9 cellular contexts compared by ENCODE assay signal in genomic region chr7:97871659-97872024, GRCh38. TPM values are rescaled to one million over a fixed set of nuclear protein-coding genes. Genes with fewer than 3 reads are reported as not detected.
DNase-seq lines count a peak whose midpoint lies in the region; ATAC-seq, FAIRE-seq and TF ChIP-seq lines count a peak whose summit lies in the region.
"Had no signal": no experiment of that assay in that cellular context is flagged by ENCODE, and none has a peak within 500 bp of the region (broad histone marks: within the 10 kb centered on the region; RNA-seq: fewer than 3 reads in every experiment).

No MANE protein-coding gene starts in this region.

- FAIRE-seq in H1 (lab: Jason Lieb, UNC): no peak
- FAIRE-seq: endometrium had no signal

- peaks cover 3 to 22% (median 12%) of the 10 kb centered on the region in 5 donors for H3K36me3 Mint-ChIP-seq in naive thymus-derived CD4-positive, alpha-beta T cell

- peak overlapping the region; percentile 99; the same call in 1 of the 2 replicates for H4K8ac ChIP-seq in H1 (ENCODE audit: extremely low read depth, insufficient read depth, low read length)

- no peak overlapping the region for H2BK20ac ChIP-seq in H1 (ENCODE audit: low read length)

- no peaks in the 10 kb centered on the region for H3K79me1 ChIP-seq in H1 (ENCODE audit: low read depth, low read length)

- no peaks in the 10 kb centered on the region; the same call in 1 of the 2 replicates for H3K23me2 ChIP-seq in H1 (ENCODE audit: low read depth, low read length)

- H2BK5ac ChIP-seq in H1 (ENCODE audit: low read depth, low read length): peak overlapping the region; percentile 99

- intact Hi-C loops in naive thymus-derived CD4-positive, alpha-beta T cell (cut with micrococcal nuclease): loop anchor here (1.0 to 10.0 kb wide), 8 partner anchors 57 to 1006 kb away; partner anchors contain the start of genes BRI3 (in 2 of the 2), SDHAF3 (in 2 of the 2), LMTK2 (in 1 of the 2) and TECPR1 (in 1 of the 2)

- peaks cover 0 to 3% of the 10 kb centered on the region in 2 experiments for H4K20me1 ChIP-seq in H1 (replicated peaks in 1 of 2; ENCODE audit: control insufficient read depth in 1 of 2, insufficient read depth in 2 of 2, low read length in 2 of 2)

- H4K5ac ChIP-seq in H1 (ENCODE audit: insufficient read length, low read depth, low read length): peak overlapping the region; percentile 1

- no peak overlapping the region for H3K4ac ChIP-seq in H1 (replicated peaks; ENCODE audit: insufficient read length, low read depth, low read length)

- H3K27me3 Mint-ChIP-seq in naive thymus-derived CD4-positive, alpha-beta T cell: no peaks in the 10 kb centered on the region

- no peak overlapping the region for H2BK15ac ChIP-seq in H1 (ENCODE audit: low read length)

- ATAC-seq in HG03045 (IDR thresholded peaks at IDR 0.05; ENCODE audit: unreplicated experiment): peak; percentile 20
- peak; percentile 8 for ATAC-seq in naive thymus-derived CD4-positive, alpha-beta T cell

- no peak overlapping the region for H2BK120ac ChIP-seq in H1 (replicated peaks; ENCODE audit: low read depth, low read length)

- H3K4me3 Mint-ChIP-seq in naive thymus-derived CD4-positive, alpha-beta T cell: peak overlapping the region; percentile 87 to 92 (median 91)

- H3K4me2 ChIP-seq in H1 (ENCODE audit: insufficient read depth in 1 of 2, low read depth in 2 of 2, low read length in 2 of 2): peak overlapping the region; percentile 67 to 75

- no peaks in the 10 kb centered on the region for H3K9me3 ChIP-seq in H1 (ENCODE audit: insufficient read depth in 2 of 2, low read depth in 1 of 2, low read length in 1 of 2)
- H3K9me3 ChIP-seq in naive thymus-derived CD4-positive, alpha-beta T cell (ENCODE audit: control insufficient read depth in 2 of 3, low read length in 3 of 3): no peaks in the 10 kb centered on the region

- peaks cover 0 to 22% of the 10 kb centered on the region in 2 experiments; a peak in 2 of 4 replicates for H3K79me2 ChIP-seq in H1 (ENCODE audit: control insufficient read depth in 1 of 2, insufficient read depth in 2 of 2, low read length in 2 of 2)

- H3K27ac Mint-ChIP-seq in naive thymus-derived CD4-positive, alpha-beta T cell: peak overlapping the region; percentile 66 to 93 (median 91)

- no peak overlapping the region for H3K23ac ChIP-seq in H1 (ENCODE audit: insufficient read length)

- H3K4me3 ChIP-seq in H1 (ENCODE audit: extremely low read depth in 1 of 4, insufficient read depth in 2 of 4, low read depth in 3 of 4, low read length in 4 of 4): peak overlapping the region; percentile 65 to 92 (median 78)
- peak overlapping the region; percentile 79 for H3K4me3 ChIP-seq in naive thymus-derived CD4-positive, alpha-beta T cell (ENCODE audit: low read length)

- peaks cover 0 to 5% (median 0%) of the 10 kb centered on the region in 4 experiments; a peak in 1 of 7 replicates for H3K27me3 ChIP-seq in H1 (replicated peaks in 1 of 4; ENCODE audit: control insufficient read depth in 3 of 4, extremely low read depth in 1 of 4, insufficient read depth in 3 of 4, low read length in 3 of 4)
- no peaks in the 10 kb centered on the region for H3K27me3 ChIP-seq in naive thymus-derived CD4-positive, alpha-beta T cell (ENCODE audit: control insufficient read depth in 2 of 2, insufficient read depth in 2 of 2, low read length in 2 of 2)

- POLR2A ChIA-PET in H1 (lab: Charles Lee; ENCODE audit: partially characterized antibody): interaction anchor here (0.6 to 2.0 kb wide), 16 partner anchors 13 to 745 kb away, joined by 3 to 11 read pairs (median 6); partner anchors contain the start of gene TAC1
- POLR2A ChIA-PET in naive thymus-derived CD4-positive, alpha-beta T cell (lab: Charles Lee): interaction anchor here (0.7 to 2.0 kb wide), 3 partner anchors 379 to 754 kb away, joined by 4 to 6 read pairs (median 5); partner anchors contain the start of gene SDHAF3

- peaks cover 0 to 7% (median 4%) of the 10 kb centered on the region in 4 experiments; a peak in 3 of 7 replicates for H3K4me1 ChIP-seq in H1 (replicated peaks in 1 of 4; ENCODE audit: control insufficient read depth in 3 of 4, insufficient read depth in 4 of 4, low read length in 3 of 4)
- H3K4me1 ChIP-seq in naive thymus-derived CD4-positive, alpha-beta T cell (ENCODE audit: control insufficient read depth in 2 of 2, insufficient read depth in 2 of 2, low read length in 2 of 2): peaks cover 0 to 15% of the 10 kb centered on the region in 2 donors

- no peak overlapping the region for H3K14ac ChIP-seq in H1 (ENCODE audit: insufficient read length)

- no peak overlapping the region; the same call in 1 of the 2 replicates for H2BK12ac ChIP-seq in H1 (ENCODE audit: low read depth, low read length)

- H3K27ac ChIP-seq in H1 (ENCODE audit: low read depth, low read length): peak overlapping the region; percentile 85; the same call in 1 of the 2 replicates
- H3K27ac ChIP-seq in naive thymus-derived CD4-positive, alpha-beta T cell (ENCODE audit: low read depth, low read length): peak overlapping the region; percentile 76

- no peak for TF ChIP-seq RAD21 in H1 (IDR thresholded peaks at IDR 0.05 in 1 of 2, conservative IDR thresholded peaks at IDR 0.05 in 1 of 2; ENCODE audit: low read depth in 2 of 2, low read length in 2 of 2)

- H3K36me3 ChIP-seq in H1 (ENCODE audit: control insufficient read depth in 2 of 4, insufficient read depth in 4 of 4, low read length in 3 of 4): peaks cover 0 to 23% (median 13%) of the 10 kb centered on the region in 4 experiments; a peak in 5 of 8 replicates
- H3K36me3 ChIP-seq in naive thymus-derived CD4-positive, alpha-beta T cell (ENCODE audit: control insufficient read depth in 2 of 3, insufficient read depth in 3 of 3, low read length in 3 of 3): peaks cover 0 to 9% (median 0%) of the 10 kb centered on the region in 3 experiments

- 1% methylated on average over 17 of the region's 21 CpGs; no CpG with 5 or more reads in 1 of the 2 experiments for WGBS in H1 (ENCODE audit: extremely low coverage in 1 of 2, insufficient coverage in 1 of 2, insufficient read length in 1 of 2, insufficient replicate concordance in 2 of 2, low coverage in 1 of 2, low lambda C conversion rate in 2 of 2, missing lambda C conversion rate in 1 of 2), 2 experiments

- no peak overlapping the region for H4K91ac ChIP-seq in H1 (replicated peaks; ENCODE audit: insufficient read length, low read length)

- H2AFZ ChIP-seq in H1 (ENCODE audit: low read length): no peak overlapping the region

- peak overlapping the region; percentile 17 for H3K56ac ChIP-seq in H1 (replicated peaks; ENCODE audit: insufficient read length, low read depth, low read length)

- H3K9me3 Mint-ChIP-seq in naive thymus-derived CD4-positive, alpha-beta T cell: peaks cover 0 to 2% (median 0%) of the 10 kb centered on the region in 11 donors

- peak; percentile 34 for DNase-seq in NCI-H1436 (lab: John Stamatoyannopoulos, UW)
- DNase-seq in NCI-H1436 treated with DMSO at 0.1 percent for 48 hours (lab: John Stamatoyannopoulos, UW): no peak
- DNase-seq in T-helper 1 cell: peak in 4 of 5 donors; percentile 6 to 16 (median 12)
- no peak for DNase-seq in H1 (ENCODE audit: low read depth in 1 of 2, low spot score in 2 of 2)
- DNase-seq in naive thymus-derived CD4-positive, alpha-beta T cell: peak in 3 of 9 donors; percentile 2 to 27 (median 9)
- DNase-seq in NCI-H128 (lab: John Stamatoyannopoulos, UW; ENCODE audit: unreplicated experiment): no peak
- no peak for DNase-seq in HK-2 (ENCODE audit: unreplicated experiment)

- no peak for TF ChIP-seq CTCF in H1 (IDR thresholded peaks at IDR 0.05; ENCODE audit: control extremely low read depth in 1 of 3, insufficient read depth in 1 of 3, low read depth in 1 of 3, low read length in 3 of 3)

- CTCF ChIA-PET in H1 (lab: Charles Lee; ENCODE audit: partially characterized antibody): interaction anchor here (1.0 kb wide), 1 partner anchor 142 kb away, joined by 4 read pairs; no protein-coding TSS in a partner anchor
- CTCF ChIA-PET in naive thymus-derived CD4-positive, alpha-beta T cell (lab: Charles Lee): interaction anchor here (0.6 kb wide), 1 partner anchor 539 kb away, joined by 3 read pairs; no protein-coding TSS in a partner anchor

- H2AK5ac ChIP-seq in H1 (ENCODE audit: low read depth, low read length): no peak overlapping the region

- H3K4me1 Mint-ChIP-seq in naive thymus-derived CD4-positive, alpha-beta T cell: peaks cover 9 to 26% (median 15%) of the 10 kb centered on the region in 7 donors

- H3K9ac ChIP-seq in H1 (replicated peaks in 1 of 4; ENCODE audit: extremely low read depth in 1 of 4, low read depth in 3 of 4, low read length in 3 of 4): peak overlapping the region; percentile 61 to 95 (median 89)

- TF ChIP-seq EP300 in H1 (IDR thresholded peaks at IDR 0.05; ENCODE audit: borderline replicate concordance in 1 of 2, low read depth in 2 of 2, low read length in 2 of 2): no peak

- no peak overlapping the region; the same call in 1 of the 2 replicates for H3K18ac ChIP-seq in H1 (ENCODE audit: extremely low read depth, low read length)

- TF ChIP-seq POLR2A in H1 (IDR thresholded peaks at IDR 0.05; ENCODE audit: control extremely low read depth in 1 of 2, low read depth in 2 of 2, low read length in 2 of 2): no peak

TF ChIP-seq in H1, 55 proteins besides CTCF, POLR2A, EP300 and RAD21 (continues in another document):
- TF ChIP-seq KDM4A (IDR thresholded peaks at IDR 0.05; ENCODE audit: low read depth, low read length, severe bottlenecking) (no peak), POLR2AphosphoS5 (IDR thresholded peaks at IDR 0.05; ENCODE audit: low read depth, low read length) (no peak; the same call in 1 of the 2 replicates), BACH1 (IDR thresholded peaks at IDR 0.05; ENCODE audit: low read length) (no peak), CHD2 (IDR thresholded peaks at IDR 0.05; ENCODE audit: low read length) (no peak), MAFK (IDR thresholded peaks at IDR 0.05; ENCODE audit: low read depth, low read length) (no peak), HDAC6 (IDR thresholded peaks at IDR 0.05; ENCODE audit: low read depth, low read length) (no peak), JUN (IDR thresholded peaks at IDR 0.05; ENCODE audit: low read depth, low read length) (no peak), GABPA (IDR thresholded peaks at IDR 0.05; ENCODE audit: borderline replicate concordance, insufficient read depth, low read length) (no peak), RBBP5 (IDR thresholded peaks at IDR 0.05; ENCODE audit: borderline replicate concordance, low read depth, low read length) (no peak)

RNA-seq across cellular contexts. Expression of gene ASNS, which starts 0.6 kb away (rescaled TPM):
- total RNA-seq in H1 (2021; fragmentation: NEBNext Ultra II Directional; extraction: Animal tissue kit (Norgen Biotek cat#: 25700)): 135 and 150 TPM in 2 replicates
- 32.2 and 40.2 TPM in 2 replicates for polyA plus RNA-seq in H1 (2011; rRNA removed)
- 55.1 TPM for polyA plus RNA-seq in H1 (2011; cell fraction: cytosol; rRNA removed)
- polyA plus RNA-seq in H1 (2011; cell fraction: nucleus; rRNA removed): 52.6 TPM
- polyA plus RNA-seq in H1 (2012, experiment 1 of 2): 117 to 178 TPM (median 133 TPM) in 4 replicates
- 132 TPM for polyA plus RNA-seq in H1 (2012, experiment 2 of 2)
- polyA plus RNA-seq in H1 (2013, experiment 1 of 2): 94.6 TPM
- 91.6 TPM for polyA plus RNA-seq in H1 (2013, experiment 2 of 2)
- 95.4 and 97.2 TPM in 2 replicates for polyA minus RNA-seq in H1 (2011; rRNA and poly(A)+ RNA removed)
- polyA minus RNA-seq in H1 (2011; cell fraction: cytosol; rRNA and poly(A)+ RNA removed): 46.8 TPM
- polyA minus RNA-seq in H1 (2011; cell fraction: nucleus; rRNA and poly(A)+ RNA removed): 75.9 TPM
- 10 to 100 TPM; 23.1 to 49.3 (median 31.8) TPM for total RNA-seq in naive thymus-derived CD4-positive, alpha-beta T cell
- polyA plus RNA-seq in naive thymus-derived CD4-positive, alpha-beta T cell: 10 to 100 TPM; 30.4 to 38.4 TPM

Comparison
In these comparisons a context has a peak if more than half of its experiments do, and no peak if none do; other contexts are left out.
1. DNase-seq: peak in NCI-H1436 (single experiment) and T-helper 1 cell (4 of 5); none in NCI-H1436 treated with DMSO at 0.1 percent for 48 hours (single experiment), H1 (0 of 2), NCI-H128 (single experiment) and HK-2 (single experiment).